In the genomic region with DNA sequence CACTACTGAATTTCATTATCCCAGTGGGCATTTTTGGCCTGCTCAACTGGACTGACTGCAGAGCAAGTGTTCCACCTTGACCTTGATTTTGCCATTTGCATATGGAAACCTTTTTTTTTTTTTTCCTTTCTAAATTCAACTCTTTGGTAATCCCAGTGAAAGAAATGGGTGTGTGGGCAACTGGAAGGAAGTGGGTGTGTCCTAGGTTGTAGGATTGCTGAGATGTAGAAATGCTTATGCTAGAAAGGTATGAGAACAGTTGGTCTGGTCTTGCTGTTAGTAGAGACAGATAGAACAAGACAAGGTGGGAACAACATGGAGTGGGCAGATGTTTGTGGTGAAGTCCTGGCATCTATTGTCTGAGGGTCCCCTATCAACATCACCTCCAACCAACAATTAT, we compare ENCODE assay signal across 2 cellular contexts.
TF ChIP-seq lines count a peak whose summit lies in the region.

No MANE protein-coding gene starts in this region.

TF ChIP-seq in SK-N-SH, 30 proteins besides CTCF, POLR2A, EP300 and RAD21 (continued from another document):
- TF ChIP-seq, protein P1, sequence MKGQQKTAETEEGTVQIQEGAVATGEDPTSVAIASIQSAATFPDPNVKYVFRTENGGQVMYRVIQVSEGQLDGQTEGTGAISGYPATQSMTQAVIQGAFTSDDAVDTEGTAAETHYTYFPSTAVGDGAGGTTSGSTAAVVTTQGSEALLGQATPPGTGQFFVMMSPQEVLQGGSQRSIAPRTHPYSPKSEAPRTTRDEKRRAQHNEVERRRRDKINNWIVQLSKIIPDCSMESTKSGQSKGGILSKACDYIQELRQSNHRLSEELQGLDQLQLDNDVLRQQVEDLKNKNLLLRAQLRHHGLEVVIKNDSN (IDR thresholded peaks at IDR 0.05; ENCODE audit: borderline replicate concordance, low read depth): no peak
- no peak for TF ChIP-seq YY1 (IDR thresholded peaks at IDR 0.05; ENCODE audit: low read depth)
- no peak for TF ChIP-seq FOXJ3 (CRISPR knock-in tag; IDR thresholded peaks at IDR 0.05)
- TF ChIP-seq SIN3A (IDR thresholded peaks at IDR 0.05; ENCODE audit: borderline replicate concordance, low read depth, low read length): no peak
- no peak for TF ChIP-seq ELF1 (IDR thresholded peaks at IDR 0.05)
- TF ChIP-seq, protein P2, sequence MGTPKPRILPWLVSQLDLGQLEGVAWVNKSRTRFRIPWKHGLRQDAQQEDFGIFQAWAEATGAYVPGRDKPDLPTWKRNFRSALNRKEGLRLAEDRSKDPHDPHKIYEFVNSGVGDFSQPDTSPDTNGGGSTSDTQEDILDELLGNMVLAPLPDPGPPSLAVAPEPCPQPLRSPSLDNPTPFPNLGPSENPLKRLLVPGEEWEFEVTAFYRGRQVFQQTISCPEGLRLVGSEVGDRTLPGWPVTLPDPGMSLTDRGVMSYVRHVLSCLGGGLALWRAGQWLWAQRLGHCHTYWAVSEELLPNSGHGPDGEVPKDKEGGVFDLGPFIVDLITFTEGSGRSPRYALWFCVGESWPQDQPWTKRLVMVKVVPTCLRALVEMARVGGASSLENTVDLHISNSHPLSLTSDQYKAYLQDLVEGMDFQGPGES (IDR thresholded peaks at IDR 0.05; ENCODE audit: low read depth, low read length): no peak
- TF ChIP-seq, protein P3, sequence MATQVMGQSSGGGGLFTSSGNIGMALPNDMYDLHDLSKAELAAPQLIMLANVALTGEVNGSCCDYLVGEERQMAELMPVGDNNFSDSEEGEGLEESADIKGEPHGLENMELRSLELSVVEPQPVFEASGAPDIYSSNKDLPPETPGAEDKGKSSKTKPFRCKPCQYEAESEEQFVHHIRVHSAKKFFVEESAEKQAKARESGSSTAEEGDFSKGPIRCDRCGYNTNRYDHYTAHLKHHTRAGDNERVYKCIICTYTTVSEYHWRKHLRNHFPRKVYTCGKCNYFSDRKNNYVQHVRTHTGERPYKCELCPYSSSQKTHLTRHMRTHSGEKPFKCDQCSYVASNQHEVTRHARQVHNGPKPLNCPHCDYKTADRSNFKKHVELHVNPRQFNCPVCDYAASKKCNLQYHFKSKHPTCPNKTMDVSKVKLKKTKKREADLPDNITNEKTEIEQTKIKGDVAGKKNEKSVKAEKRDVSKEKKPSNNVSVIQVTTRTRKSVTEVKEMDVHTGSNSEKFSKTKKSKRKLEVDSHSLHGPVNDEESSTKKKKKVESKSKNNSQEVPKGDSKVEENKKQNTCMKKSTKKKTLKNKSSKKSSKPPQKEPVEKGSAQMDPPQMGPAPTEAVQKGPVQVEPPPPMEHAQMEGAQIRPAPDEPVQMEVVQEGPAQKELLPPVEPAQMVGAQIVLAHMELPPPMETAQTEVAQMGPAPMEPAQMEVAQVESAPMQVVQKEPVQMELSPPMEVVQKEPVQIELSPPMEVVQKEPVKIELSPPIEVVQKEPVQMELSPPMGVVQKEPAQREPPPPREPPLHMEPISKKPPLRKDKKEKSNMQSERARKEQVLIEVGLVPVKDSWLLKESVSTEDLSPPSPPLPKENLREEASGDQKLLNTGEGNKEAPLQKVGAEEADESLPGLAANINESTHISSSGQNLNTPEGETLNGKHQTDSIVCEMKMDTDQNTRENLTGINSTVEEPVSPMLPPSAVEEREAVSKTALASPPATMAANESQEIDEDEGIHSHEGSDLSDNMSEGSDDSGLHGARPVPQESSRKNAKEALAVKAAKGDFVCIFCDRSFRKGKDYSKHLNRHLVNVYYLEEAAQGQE (IDR thresholded peaks at IDR 0.05; ENCODE audit: low read depth, low read length): no peak
- TF ChIP-seq TAF1 (IDR thresholded peaks at IDR 0.05; ENCODE audit: borderline replicate concordance, low read depth, low read length): no peak
- no peak for TF ChIP-seq RCOR1 (IDR thresholded peaks at IDR 0.05; ENCODE audit: low read length)
- no peak for TF ChIP-seq FOSL2 (IDR thresholded peaks at IDR 0.05; ENCODE audit: borderline replicate concordance, low read depth)
- TF ChIP-seq RXRA (IDR thresholded peaks at IDR 0.05; ENCODE audit: borderline replicate concordance, low read depth): no peak
- no peak for TF ChIP-seq RFX5 (IDR thresholded peaks at IDR 0.05; ENCODE audit: low read length)
- no peak for TF ChIP-seq SMC3 (IDR thresholded peaks at IDR 0.05; ENCODE audit: low read depth, low read length)
- TF ChIP-seq, protein P4, sequence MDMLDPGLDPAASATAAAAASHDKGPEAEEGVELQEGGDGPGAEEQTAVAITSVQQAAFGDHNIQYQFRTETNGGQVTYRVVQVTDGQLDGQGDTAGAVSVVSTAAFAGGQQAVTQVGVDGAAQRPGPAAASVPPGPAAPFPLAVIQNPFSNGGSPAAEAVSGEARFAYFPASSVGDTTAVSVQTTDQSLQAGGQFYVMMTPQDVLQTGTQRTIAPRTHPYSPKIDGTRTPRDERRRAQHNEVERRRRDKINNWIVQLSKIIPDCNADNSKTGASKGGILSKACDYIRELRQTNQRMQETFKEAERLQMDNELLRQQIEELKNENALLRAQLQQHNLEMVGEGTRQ (IDR thresholded peaks at IDR 0.05; ENCODE audit: borderline replicate concordance, low read depth, low read length): no peak
- TF ChIP-seq TCF12 (IDR thresholded peaks at IDR 0.05): no peak
- no peak for TF ChIP-seq FOXM1 (IDR thresholded peaks at IDR 0.05; ENCODE audit: low read depth)
- TF ChIP-seq, protein P5, sequence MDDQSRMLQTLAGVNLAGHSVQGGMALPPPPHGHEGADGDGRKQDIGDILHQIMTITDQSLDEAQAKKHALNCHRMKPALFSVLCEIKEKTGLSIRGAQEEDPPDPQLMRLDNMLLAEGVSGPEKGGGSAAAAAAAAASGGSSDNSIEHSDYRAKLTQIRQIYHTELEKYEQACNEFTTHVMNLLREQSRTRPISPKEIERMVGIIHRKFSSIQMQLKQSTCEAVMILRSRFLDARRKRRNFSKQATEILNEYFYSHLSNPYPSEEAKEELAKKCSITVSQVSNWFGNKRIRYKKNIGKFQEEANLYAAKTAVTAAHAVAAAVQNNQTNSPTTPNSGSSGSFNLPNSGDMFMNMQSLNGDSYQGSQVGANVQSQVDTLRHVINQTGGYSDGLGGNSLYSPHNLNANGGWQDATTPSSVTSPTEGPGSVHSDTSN (IDR thresholded peaks at IDR 0.05): no peak

TF ChIP-seq in SK-N-SH treated with all-trans-retinoic acid at 6 μM for 48 hours, 23 proteins besides CTCF, POLR2A, EP300 and RAD21:
- TF ChIP-seq, protein P6, sequence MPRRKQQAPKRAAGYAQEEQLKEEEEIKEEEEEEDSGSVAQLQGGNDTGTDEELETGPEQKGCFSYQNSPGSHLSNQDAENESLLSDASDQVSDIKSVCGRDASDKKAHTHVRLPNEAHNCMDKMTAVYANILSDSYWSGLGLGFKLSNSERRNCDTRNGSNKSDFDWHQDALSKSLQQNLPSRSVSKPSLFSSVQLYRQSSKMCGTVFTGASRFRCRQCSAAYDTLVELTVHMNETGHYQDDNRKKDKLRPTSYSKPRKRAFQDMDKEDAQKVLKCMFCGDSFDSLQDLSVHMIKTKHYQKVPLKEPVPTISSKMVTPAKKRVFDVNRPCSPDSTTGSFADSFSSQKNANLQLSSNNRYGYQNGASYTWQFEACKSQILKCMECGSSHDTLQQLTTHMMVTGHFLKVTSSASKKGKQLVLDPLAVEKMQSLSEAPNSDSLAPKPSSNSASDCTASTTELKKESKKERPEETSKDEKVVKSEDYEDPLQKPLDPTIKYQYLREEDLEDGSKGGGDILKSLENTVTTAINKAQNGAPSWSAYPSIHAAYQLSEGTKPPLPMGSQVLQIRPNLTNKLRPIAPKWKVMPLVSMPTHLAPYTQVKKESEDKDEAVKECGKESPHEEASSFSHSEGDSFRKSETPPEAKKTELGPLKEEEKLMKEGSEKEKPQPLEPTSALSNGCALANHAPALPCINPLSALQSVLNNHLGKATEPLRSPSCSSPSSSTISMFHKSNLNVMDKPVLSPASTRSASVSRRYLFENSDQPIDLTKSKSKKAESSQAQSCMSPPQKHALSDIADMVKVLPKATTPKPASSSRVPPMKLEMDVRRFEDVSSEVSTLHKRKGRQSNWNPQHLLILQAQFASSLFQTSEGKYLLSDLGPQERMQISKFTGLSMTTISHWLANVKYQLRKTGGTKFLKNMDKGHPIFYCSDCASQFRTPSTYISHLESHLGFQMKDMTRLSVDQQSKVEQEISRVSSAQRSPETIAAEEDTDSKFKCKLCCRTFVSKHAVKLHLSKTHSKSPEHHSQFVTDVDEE (CRISPR knock-in tag; IDR thresholded peaks at IDR 0.05): no peak
- TF ChIP-seq, protein P7, sequence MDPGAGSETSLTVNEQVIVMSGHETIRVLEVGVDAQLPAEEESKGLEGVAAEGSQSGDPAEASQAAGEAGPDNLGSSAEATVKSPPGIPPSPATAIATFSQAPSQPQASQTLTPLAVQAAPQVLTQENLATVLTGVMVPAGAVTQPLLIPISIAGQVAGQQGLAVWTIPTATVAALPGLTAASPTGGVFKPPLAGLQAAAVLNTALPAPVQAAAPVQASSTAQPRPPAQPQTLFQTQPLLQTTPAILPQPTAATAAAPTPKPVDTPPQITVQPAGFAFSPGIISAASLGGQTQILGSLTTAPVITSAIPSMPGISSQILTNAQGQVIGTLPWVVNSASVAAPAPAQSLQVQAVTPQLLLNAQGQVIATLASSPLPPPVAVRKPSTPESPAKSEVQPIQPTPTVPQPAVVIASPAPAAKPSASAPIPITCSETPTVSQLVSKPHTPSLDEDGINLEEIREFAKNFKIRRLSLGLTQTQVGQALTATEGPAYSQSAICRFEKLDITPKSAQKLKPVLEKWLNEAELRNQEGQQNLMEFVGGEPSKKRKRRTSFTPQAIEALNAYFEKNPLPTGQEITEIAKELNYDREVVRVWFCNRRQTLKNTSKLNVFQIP (CRISPR knock-in tag; IDR thresholded peaks at IDR 0.05; ENCODE audit: borderline replicate concordance, low read depth): no peak
- no peak for TF ChIP-seq PPARA (CRISPR knock-in tag; IDR thresholded peaks at IDR 0.05; ENCODE audit: borderline replicate concordance)
- TF ChIP-seq ZNF8 (CRISPR knock-in tag; IDR thresholded peaks at IDR 0.05): no peak
- no peak for TF ChIP-seq TOX (CRISPR knock-in tag; IDR thresholded peaks at IDR 0.05; ENCODE audit: borderline replicate concordance)
- no peak for TF ChIP-seq CSDC2 (CRISPR knock-in tag; IDR thresholded peaks at IDR 0.05)
- no peak for TF ChIP-seq BACH2 (CRISPR knock-in tag; IDR thresholded peaks at IDR 0.05; ENCODE audit: borderline replicate concordance)
- no peak for TF ChIP-seq ZNF565 (CRISPR knock-in tag; conservative IDR thresholded peaks at IDR 0.05; ENCODE audit: low read depth)
- no peak for TF ChIP-seq ZFP3 (CRISPR knock-in tag; IDR thresholded peaks at IDR 0.05)
